Comparison of ENCODE assay signal across 8 cellular contexts in the genomic region with DNA sequence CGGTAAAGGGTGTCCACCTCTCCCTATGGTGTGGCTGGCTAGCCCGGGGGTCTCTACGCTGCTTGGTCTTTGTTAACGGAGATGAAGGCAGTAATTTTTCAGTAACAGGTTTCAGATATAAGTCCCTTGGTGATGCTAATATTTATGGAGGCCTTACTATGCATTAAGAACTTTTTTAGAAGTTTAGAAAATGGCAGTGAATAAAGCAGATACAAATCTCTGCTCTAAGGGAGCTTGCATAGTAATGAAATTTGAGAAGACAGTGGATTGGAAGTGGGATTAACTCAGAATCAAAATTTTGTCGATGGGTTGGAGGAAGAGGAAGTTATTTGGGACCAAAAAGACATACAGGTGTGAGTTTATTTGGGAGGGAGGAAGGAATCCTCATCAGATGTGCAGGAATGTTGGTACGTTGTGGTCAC. TPM values are rescaled to one million over a fixed set of nuclear protein-coding genes. Genes with fewer than 3 reads are reported as not detected.
DNase-seq lines count a peak whose midpoint lies in the region; ATAC-seq, FAIRE-seq and TF ChIP-seq lines count a peak whose summit lies in the region.

No MANE protein-coding gene starts in this region.

- no peaks in the 10 kb centered on the region for H3K27me3 Mint-ChIP-seq in HFFc6 (ENCODE audit: insufficient read depth)
- no peaks in the 10 kb centered on the region for H3K27me3 Mint-ChIP-seq in mesothelial cell of epicardium (ENCODE audit: low read depth)

- ATAC-seq in A549 (peak in 1 of 2 experiments; percentile 86; a peak in 4 of 6 replicates), K562 (peak; percentile 79), HG02970 (IDR thresholded peaks at IDR 0.05; ENCODE audit: low FRiP score, unreplicated experiment) (no peak), HG03354 (IDR thresholded peaks at IDR 0.05; ENCODE audit: poor library complexity, severe bottlenecking, unreplicated experiment) (no peak)

- TSS peak; percentile 72 for BruUV-seq in K562 (replicated peaks; lab: Mats Ljungman, UMichigan)

- peaks cover 41% of the 10 kb centered on the region for H3K79me2 ChIP-seq in K562 (ENCODE audit: control insufficient read depth, insufficient read depth, low read length)

- CTCF ChIA-PET in A549 (lab: Yijun Ruan, JAX) (interaction anchor here (0.6 to 4.2 kb wide), 28 partner anchors 10 to 723 kb away, joined by 3 to 30 read pairs (median 6); a partner anchor contains a TSS), K562 (lab: Yijun Ruan, JAX; ENCODE audit: low intra/inter-chr PET ratio) (interaction anchor here (0.7 kb wide), 1 partner anchor 84 kb away, joined by 7 read pairs; no protein-coding TSS in a partner anchor)

- peak overlapping the region; percentile 84 to 92 for H3K9ac ChIP-seq in K562 (ENCODE audit: insufficient read depth in 1 of 2, low read depth in 2 of 2, low read length in 2 of 2)

- DNase-seq in A549 (ENCODE audit: low read depth in 1 of 2, low spot score in 1 of 2) (no peak), HFFc6 (no peak), K562 (ENCODE audit: extremely low read depth in 1 of 4, low spot score in 3 of 4) (no peak), mesothelial cell of epicardium (ENCODE audit: low spot score in 2 of 2, unreplicated experiment in 2 of 2) (no peak), ureter (ENCODE audit: low spot score) (no peak), GF-D8 (lab: John Stamatoyannopoulos, UW) (no peak)

- H3K27ac Mint-ChIP-seq in HFFc6: peak overlapping the region; percentile 97
- peak overlapping the region; percentile 99 for H3K27ac Mint-ChIP-seq in mesothelial cell of epicardium

- TF ChIP-seq CTCF in A549 (IDR thresholded peaks at IDR 0.05) (no peak), HFFc6 (IDR thresholded peaks at IDR 0.05) (no peak; the same call in 1 of the 2 replicates), K562 (IDR thresholded peaks at IDR 0.05 in 2 of 3, conservative IDR thresholded peaks at IDR 0.05 in 1 of 3; ENCODE audit: insufficient read depth in 2 of 3, low read depth in 1 of 3, low read length in 3 of 3) (peak in 2 of 3 experiments; percentile 15 to 30; a peak in 2 of 6 replicates), mesothelial cell of epicardium (IDR thresholded peaks at IDR 0.05; ENCODE audit: unreplicated experiment) (no peak)

- POLR2A ChIA-PET in A549 (lab: Yijun Ruan, JAX) (interaction anchor here (0.8 to 1.8 kb wide), 7 partner anchors 12 to 724 kb away, joined by 3 to 16 read pairs (median 7); a partner anchor contains a TSS), K562 (lab: Yijun Ruan, JAX) (interaction anchor here (1.1 to 3.0 kb wide), 4 partner anchors 11 to 143 kb away, joined by 3 to 30 read pairs (median 4); a partner anchor contains a TSS)

- H3K36me3 Mint-ChIP-seq in HFFc6 (ENCODE audit: low read depth) (peaks cover 28% of the 10 kb centered on the region), mesothelial cell of epicardium (peaks cover 14% of the 10 kb centered on the region)

- peak overlapping the region; percentile 85 for H3K4me3 ChIP-seq in A549
- H3K4me3 ChIP-seq in K562: peak overlapping the region; percentile 65

- no peaks in the 10 kb centered on the region for H3K9me1 ChIP-seq in K562 (ENCODE audit: control insufficient read depth, insufficient read depth, low read length)

- WGBS in A549 (ENCODE audit: missing lambda C conversion rate): 2% methylated on average over 6 of the region's 6 CpGs
- WGBS in K562 (ENCODE audit: insufficient coverage, low coverage, missing lambda C conversion rate): 0% methylated on average over 6 of the region's 6 CpGs

- H3K4me1 ChIP-seq in A549: peaks cover 23% of the 10 kb centered on the region; the same call in 2 of the 3 replicates
- peaks cover 5 to 12% of the 10 kb centered on the region in 2 experiments; a peak in 4 of 5 replicates for H3K4me1 ChIP-seq in K562 (replicated peaks in 1 of 2; ENCODE audit: control insufficient read depth in 2 of 2, insufficient read depth in 2 of 2, low read length in 2 of 2)

- in situ Hi-C loops in K562 (cut with MboI): no loop called here

- H3K27me3 ChIP-seq in K562 (ENCODE audit: control insufficient read depth in 2 of 2, insufficient read depth in 2 of 2, low read length in 2 of 2): no peaks in the 10 kb centered on the region

- H2AFZ ChIP-seq in K562 (ENCODE audit: low read depth, low read length): peak overlapping the region; percentile 96

- H3K4me1 Mint-ChIP-seq in HFFc6 (ENCODE audit: low read depth): peaks cover 32% of the 10 kb centered on the region
- peaks cover 27% of the 10 kb centered on the region for H3K4me1 Mint-ChIP-seq in mesothelial cell of epicardium

- TF ChIP-seq RAD21 in A549 (conservative IDR thresholded peaks at IDR 0.05 in 1 of 2, IDR thresholded peaks at IDR 0.05 in 1 of 2): no peak
- no peak for TF ChIP-seq RAD21 in K562 (CRISPR knock-in tag; conservative IDR thresholded peaks at IDR 0.05 in 1 of 2, IDR thresholded peaks at IDR 0.05 in 1 of 2)

- peak overlapping the region; percentile 85 for H3K4me2 ChIP-seq in A549
- H3K4me2 ChIP-seq in K562 (ENCODE audit: insufficient read depth, low read length): peak overlapping the region; percentile 98

- H4K20me1 ChIP-seq in K562 (replicated peaks; ENCODE audit: control insufficient read depth, insufficient read depth, low read length): no peaks in the 10 kb centered on the region

- TF ChIP-seq POLR2A in A549 (IDR thresholded peaks at IDR 0.05; ENCODE audit: low read length): no peak
- no peak for TF ChIP-seq POLR2A in K562 (conservative IDR thresholded peaks at IDR 0.05)

- H3K27ac ChIP-seq in A549: peak overlapping the region; percentile 88 to 92
- H3K27ac ChIP-seq in K562 (ENCODE audit: extremely low read depth, low read depth, low read length): peak overlapping the region; percentile 89

- peak overlapping the region; percentile 99 for H3K4me3 Mint-ChIP-seq in HFFc6
- H3K4me3 Mint-ChIP-seq in mesothelial cell of epicardium: peak overlapping the region; percentile 97

- TF ChIP-seq EP300 in A549 (IDR thresholded peaks at IDR 0.05) (no peak), K562 (IDR thresholded peaks at IDR 0.05; ENCODE audit: low read length) (no peak)

- intact Hi-C loops in K562 (cut with micrococcal nuclease): loop anchor here (1.0 to 5.0 kb wide), 2 partner anchors 84 to 186 kb away; a partner anchor contains a TSS

- H3K9me3 Mint-ChIP-seq in HFFc6 (no peaks in the 10 kb centered on the region), mesothelial cell of epicardium (no peaks in the 10 kb centered on the region)

- no peak for FAIRE-seq in A549 (lab: Jason Lieb, UNC)
- FAIRE-seq in K562 (lab: Jason Lieb, UNC): no peak

- peaks cover 44% of the 10 kb centered on the region for H3K36me3 ChIP-seq in K562 (ENCODE audit: control insufficient read depth, insufficient read depth, low read length)

- H3K9me3 ChIP-seq in A549 (no peaks in the 10 kb centered on the region), K562 (replicated peaks; ENCODE audit: control insufficient read depth, insufficient read depth, low read depth, low read length) (no peaks in the 10 kb centered on the region)

RNA-seq across cellular contexts. Expression of a gene that starts 0.4 kb away (rescaled TPM):
- polyA plus RNA-seq in A549 (2011; rRNA removed): 237 and 368 TPM in 2 replicates
- 118 and 164 TPM in 2 replicates for polyA plus RNA-seq in A549 (2012; cell fraction: cytosol; rRNA removed)
- polyA plus RNA-seq in A549 (2012; cell fraction: nucleus; rRNA removed): 42.8 and 64.9 TPM in 2 replicates
- 430 to 464 TPM (median 453 TPM) in 3 replicates for polyA plus RNA-seq in A549 (2017; fragmentation: RNase III; extraction: RNeasy Plus Mini Kit Qiagen cat#74134 plus additional on column Dnase treatment)
- 45.7 and 51.1 TPM in 2 replicates for polyA minus RNA-seq in A549 (2011; rRNA and poly(A)+ RNA removed)
- 100 to 1,000 TPM; 122 to 180 (median 147) TPM for total RNA-seq in HFFc6 (2021; fragmentation: NEBNext Ultra II Directional; extraction: Animal tissue kit (Norgen Biotek cat#: 25700))
- 131 and 280 TPM in 2 replicates for total RNA-seq in K562 (2011; cell fraction: chromatin; rRNA removed; ENCODE audit: low replicate concordance)
- 78.7 and 79.2 TPM in 2 replicates for total RNA-seq in K562 (2011; cell fraction: nucleolus; rRNA removed)
- 170 and 268 TPM in 2 replicates for total RNA-seq in K562 (2011; cell fraction: nucleoplasm; rRNA removed)
- 536 and 718 TPM in 2 replicates for total RNA-seq in K562 (2014; rRNA removed)
- 835 and 917 TPM in 2 replicates for total RNA-seq in K562 (2014; rRNA removed; fragmentation: Illumina TruSeq; extraction: Trizol)
- 750 and 772 TPM in 2 replicates for total RNA-seq in K562 (2015; rRNA removed; fragmentation: Illumina TruSeq; extraction: Trizol)
- total RNA-seq in K562 (2021): 404 and 407 TPM in 2 replicates
- polyA plus RNA-seq in K562 (2011; rRNA removed): 318 and 487 TPM in 2 replicates
- 132 and 191 TPM in 2 replicates for polyA plus RNA-seq in K562 (2011; cell fraction: cytosol; rRNA removed)
- polyA plus RNA-seq in K562 (2011; cell fraction: nucleus; rRNA removed): 94.0 and 167 TPM in 2 replicates
- polyA plus RNA-seq in K562 (2012): 293 and 764 TPM in 2 replicates
- 826 and 1,031 TPM in 2 replicates for polyA plus RNA-seq in K562 (2014; fragmentation: Illumina TruSeq; extraction: Trizol)
- polyA plus RNA-seq in K562 (2014; fragmentation: Nextera tagmentation; extraction: Ambion mirVana): 1,000 to 10,000 TPM; 1,649 to 1,996 TPM
- 873 and 941 TPM in 2 replicates for polyA plus RNA-seq in K562 (2014; rRNA removed)
- polyA minus RNA-seq in K562 (2011; rRNA and poly(A)+ RNA removed): 351 and 368 TPM in 2 replicates
- 94.6 and 112 TPM in 2 replicates for polyA minus RNA-seq in K562 (2011; cell fraction: cytosol; rRNA and poly(A)+ RNA removed)
- polyA minus RNA-seq in K562 (2011; cell fraction: nucleus; rRNA and poly(A)+ RNA removed): 116 and 207 TPM in 2 replicates
- total RNA-seq in mesothelial cell of epicardium: 120 to 127 TPM (median 123 TPM) in 3 replicates
- 121 TPM for total RNA-seq in ureter

RNA-seq across cellular contexts. Expression of a gene that starts 25.3 kb away (rescaled TPM):
- polyA plus RNA-seq in A549 (2011; rRNA removed): 0.36 and 1.4 TPM in 2 replicates
- 0.04 TPM in 1 of 2 replicates, not detected in the other for polyA plus RNA-seq in A549 (2012; cell fraction: cytosol; rRNA removed)
- 0.04 and 0.23 TPM in 2 replicates for polyA plus RNA-seq in A549 (2012; cell fraction: nucleus; rRNA removed)
- not detected in 3 replicates for polyA plus RNA-seq in A549 (2017; fragmentation: RNase III; extraction: RNeasy Plus Mini Kit Qiagen cat#74134 plus additional on column Dnase treatment)
- 6.9 and 7.4 TPM in 2 replicates for polyA minus RNA-seq in A549 (2011; rRNA and poly(A)+ RNA removed)
- under 1 TPM in 2 of 6 experiments, not detected in 4; 0.17 to 0.26 TPM for total RNA-seq in HFFc6 (2021; fragmentation: NEBNext Ultra II Directional; extraction: Animal tissue kit (Norgen Biotek cat#: 25700))
- 23.7 and 71.0 TPM in 2 replicates for total RNA-seq in K562 (2011; cell fraction: chromatin; rRNA removed; ENCODE audit: low replicate concordance)
- 9.8 and 19.1 TPM in 2 replicates for total RNA-seq in K562 (2011; cell fraction: nucleolus; rRNA removed)
- 41.6 and 61.5 TPM in 2 replicates for total RNA-seq in K562 (2011; cell fraction: nucleoplasm; rRNA removed)
- total RNA-seq in K562 (2014; rRNA removed): 0.69 and 1.4 TPM in 2 replicates
- 1.2 and 2.4 TPM in 2 replicates for total RNA-seq in K562 (2014; rRNA removed; fragmentation: Illumina TruSeq; extraction: Trizol)
- total RNA-seq in K562 (2015; rRNA removed; fragmentation: Illumina TruSeq; extraction: Trizol): 1.6 and 1.8 TPM in 2 replicates
- total RNA-seq in K562 (2021): 1.0 and 1.2 TPM in 2 replicates
- polyA plus RNA-seq in K562 (2011; rRNA removed): 1.9 TPM in 2 replicates
- 0.56 TPM in 1 of 2 replicates, not detected in the other for polyA plus RNA-seq in K562 (2011; cell fraction: cytosol; rRNA removed)
- polyA plus RNA-seq in K562 (2011; cell fraction: nucleus; rRNA removed): 6.2 and 8.3 TPM in 2 replicates
- polyA plus RNA-seq in K562 (2012): 0.07 and 0.15 TPM in 2 replicates
- 0.37 and 0.39 TPM in 2 replicates for polyA plus RNA-seq in K562 (2014; fragmentation: Illumina TruSeq; extraction: Trizol)
- not detected for polyA plus RNA-seq in K562 (2014; fragmentation: Nextera tagmentation; extraction: Ambion mirVana)
- 0.54 TPM in 1 of 2 replicates, not detected in the other for polyA plus RNA-seq in K562 (2014; rRNA removed)
- polyA minus RNA-seq in K562 (2011; rRNA and poly(A)+ RNA removed): 18.8 and 26.9 TPM in 2 replicates
- polyA minus RNA-seq in K562 (2011; cell fraction: cytosol; rRNA and poly(A)+ RNA removed): 1.8 TPM in 1 of 2 replicates, not detected in the other
- polyA minus RNA-seq in K562 (2011; cell fraction: nucleus; rRNA and poly(A)+ RNA removed): 22.3 and 37.7 TPM in 2 replicates
- total RNA-seq in mesothelial cell of epicardium: 4.0 to 5.6 TPM (median 5.0 TPM) in 3 replicates
- total RNA-seq in ureter: 6.4 TPM

RNA-seq across cellular contexts. Expression of a gene that starts 30.4 kb away (rescaled TPM):
- polyA plus RNA-seq in A549 (2011; rRNA removed) (not detected in 2 replicates), A549 (2017; fragmentation: RNase III; extraction: RNeasy Plus Mini Kit Qiagen cat#74134 plus additional on column Dnase treatment) (not detected in 3 replicates), K562 (2011; rRNA removed) (not detected in 2 replicates), K562 (2014; fragmentation: Illumina TruSeq; extraction: Trizol) (not detected in 2 replicates), K562 (2014; fragmentation: Nextera tagmentation; extraction: Ambion mirVana) (not detected), K562 (2014; rRNA removed) (not detected in 2 replicates)
- not detected in 2 replicates for polyA plus RNA-seq in A549 (2012; cell fraction: cytosol; rRNA removed)
- not detected in 2 replicates for polyA plus RNA-seq in A549 (2012; cell fraction: nucleus; rRNA removed)
- 0.41 TPM in 1 of 2 replicates, not detected in the other for polyA minus RNA-seq in A549 (2011; rRNA and poly(A)+ RNA removed)
- not detected for total RNA-seq in HFFc6 (2021; fragmentation: NEBNext Ultra II Directional; extraction: Animal tissue kit (Norgen Biotek cat#: 25700))
- total RNA-seq in K562 (2011; cell fraction: chromatin; rRNA removed; ENCODE audit: low replicate concordance): not detected in 2 replicates
- total RNA-seq in K562 (2011; cell fraction: nucleolus; rRNA removed): not detected in 2 replicates
- not detected in 2 replicates for total RNA-seq in K562 (2011; cell fraction: nucleoplasm; rRNA removed)
- total RNA-seq in K562 (2014; rRNA removed) (not detected in 2 replicates), K562 (2014; rRNA removed; fragmentation: Illumina TruSeq; extraction: Trizol) (not detected in 2 replicates), K562 (2015; rRNA removed; fragmentation: Illumina TruSeq; extraction: Trizol) (not detected in 2 replicates), K562 (2021) (not detected in 2 replicates), mesothelial cell of epicardium (0.09 TPM in 1 of 3 replicates, not detected in the others), ureter (not detected)
- not detected in 2 replicates for polyA plus RNA-seq in K562 (2011; cell fraction: cytosol; rRNA removed)
- not detected in 2 replicates for polyA plus RNA-seq in K562 (2011; cell fraction: nucleus; rRNA removed)
- not detected in 2 replicates for polyA plus RNA-seq in K562 (2012)
- polyA minus RNA-seq in K562 (2011; rRNA and poly(A)+ RNA removed): not detected in 2 replicates
- not detected in 2 replicates for polyA minus RNA-seq in K562 (2011; cell fraction: cytosol; rRNA and poly(A)+ RNA removed)
- polyA minus RNA-seq in K562 (2011; cell fraction: nucleus; rRNA and poly(A)+ RNA removed): not detected in 2 replicates

RNA-seq across cellular contexts. Expression of a gene that starts 36.6 kb away (rescaled TPM):
- polyA plus RNA-seq in A549 (2011; rRNA removed) (11.5 and 16.5 TPM in 2 replicates), A549 (2017; fragmentation: RNase III; extraction: RNeasy Plus Mini Kit Qiagen cat#74134 plus additional on column Dnase treatment) (7.1 to 7.6 TPM (median 7.5 TPM) in 3 replicates), K562 (2011; rRNA removed) (0.85 and 1.1 TPM in 2 replicates), K562 (2014; fragmentation: Illumina TruSeq; extraction: Trizol) (0.36 and 0.40 TPM in 2 replicates), K562 (2014; fragmentation: Nextera tagmentation; extraction: Ambion mirVana) (under 1 TPM; 0.07 to 0.14 TPM), K562 (2014; rRNA removed) (0.32 and 0.41 TPM in 2 replicates)
- 2.9 and 3.3 TPM in 2 replicates for polyA plus RNA-seq in A549 (2012; cell fraction: cytosol; rRNA removed)
- polyA plus RNA-seq in A549 (2012; cell fraction: nucleus; rRNA removed): 5.8 and 9.6 TPM in 2 replicates
- 14.3 and 20.5 TPM in 2 replicates for polyA minus RNA-seq in A549 (2011; rRNA and poly(A)+ RNA removed)
- total RNA-seq in HFFc6 (2021; fragmentation: NEBNext Ultra II Directional; extraction: Animal tissue kit (Norgen Biotek cat#: 25700)): 1 to 10 TPM; 3.4 to 3.8 (median 3.6) TPM
- total RNA-seq in K562 (2011; cell fraction: chromatin; rRNA removed; ENCODE audit: low replicate concordance): 0.83 and 0.88 TPM in 2 replicates
- total RNA-seq in K562 (2011; cell fraction: nucleolus; rRNA removed): 0.39 and 0.50 TPM in 2 replicates
- 0.81 and 1.2 TPM in 2 replicates for total RNA-seq in K562 (2011; cell fraction: nucleoplasm; rRNA removed)
- total RNA-seq in K562 (2014; rRNA removed) (0.29 and 0.32 TPM in 2 replicates), K562 (2014; rRNA removed; fragmentation: Illumina TruSeq; extraction: Trizol) (0.44 and 0.45 TPM in 2 replicates), K562 (2015; rRNA removed; fragmentation: Illumina TruSeq; extraction: Trizol) (0.22 and 0.23 TPM in 2 replicates), K562 (2021) (0.49 and 0.65 TPM in 2 replicates), mesothelial cell of epicardium (22.4 to 22.7 TPM (median 22.7 TPM) in 3 replicates), ureter (19.1 TPM)
- 0.48 and 0.58 TPM in 2 replicates for polyA plus RNA-seq in K562 (2011; cell fraction: cytosol; rRNA removed)
- 1.7 and 2.4 TPM in 2 replicates for polyA plus RNA-seq in K562 (2011; cell fraction: nucleus; rRNA removed)
- 0.30 and 0.48 TPM in 2 replicates for polyA plus RNA-seq in K562 (2012)
- 1.2 and 1.6 TPM in 2 replicates for polyA minus RNA-seq in K562 (2011; rRNA and poly(A)+ RNA removed)
- polyA minus RNA-seq in K562 (2011; cell fraction: cytosol; rRNA and poly(A)+ RNA removed): 0.57 and 0.91 TPM in 2 replicates
- 0.94 and 1.1 TPM in 2 replicates for polyA minus RNA-seq in K562 (2011; cell fraction: nucleus; rRNA and poly(A)+ RNA removed)

RNA-seq across cellular contexts. Expression of a gene that starts 37.9 kb away (rescaled TPM):
- polyA plus RNA-seq in A549 (2011; rRNA removed) (1.0 and 1.1 TPM in 2 replicates), A549 (2017; fragmentation: RNase III; extraction: RNeasy Plus Mini Kit Qiagen cat#74134 plus additional on column Dnase treatment) (0.21 to 0.30 TPM (median 0.22 TPM) in 3 replicates), K562 (2011; rRNA removed) (1.4 and 1.8 TPM in 2 replicates), K562 (2014; fragmentation: Illumina TruSeq; extraction: Trizol) (0.60 and 0.68 TPM in 2 replicates), K562 (2014; fragmentation: Nextera tagmentation; extraction: Ambion mirVana) (under 1 TPM; 0.04 to 0.10 TPM), K562 (2014; rRNA removed) (0.45 and 0.60 TPM in 2 replicates)
- 0.04 and 0.08 TPM in 2 replicates for polyA plus RNA-seq in A549 (2012; cell fraction: cytosol; rRNA removed)
- 0.29 and 0.61 TPM in 2 replicates for polyA plus RNA-seq in A549 (2012; cell fraction: nucleus; rRNA removed)
- polyA minus RNA-seq in A549 (2011; rRNA and poly(A)+ RNA removed): 2.4 and 3.3 TPM in 2 replicates
- under 1 TPM in 3 of 6 experiments, not detected in 3; 0.07 to 0.12 (median 0.07) TPM for total RNA-seq in HFFc6 (2021; fragmentation: NEBNext Ultra II Directional; extraction: Animal tissue kit (Norgen Biotek cat#: 25700))
- total RNA-seq in K562 (2011; cell fraction: chromatin; rRNA removed; ENCODE audit: low replicate concordance): 13.9 and 53.3 TPM in 2 replicates
- 7.8 and 12.4 TPM in 2 replicates for total RNA-seq in K562 (2011; cell fraction: nucleolus; rRNA removed)
- 29.3 and 54.2 TPM in 2 replicates for total RNA-seq in K562 (2011; cell fraction: nucleoplasm; rRNA removed)
- total RNA-seq in K562 (2014; rRNA removed) (0.86 and 1.3 TPM in 2 replicates), K562 (2014; rRNA removed; fragmentation: Illumina TruSeq; extraction: Trizol) (1.4 and 2.2 TPM in 2 replicates), K562 (2015; rRNA removed; fragmentation: Illumina TruSeq; extraction: Trizol) (2.1 TPM in 2 replicates), K562 (2021) (0.51 and 0.63 TPM in 2 replicates), mesothelial cell of epicardium (3.3 to 4.3 TPM (median 3.5 TPM) in 3 replicates), ureter (4.7 TPM)
- polyA plus RNA-seq in K562 (2011; cell fraction: cytosol; rRNA removed): 0.12 and 0.59 TPM in 2 replicates
- 5.1 and 5.6 TPM in 2 replicates for polyA plus RNA-seq in K562 (2011; cell fraction: nucleus; rRNA removed)
- polyA plus RNA-seq in K562 (2012): 0.20 and 0.25 TPM in 2 replicates
- polyA minus RNA-seq in K562 (2011; rRNA and poly(A)+ RNA removed): 10.1 and 15.1 TPM in 2 replicates
- polyA minus RNA-seq in K562 (2011; cell fraction: cytosol; rRNA and poly(A)+ RNA removed): 0.91 and 1.1 TPM in 2 replicates
- polyA minus RNA-seq in K562 (2011; cell fraction: nucleus; rRNA and poly(A)+ RNA removed): 13.1 and 20.8 TPM in 2 replicates

Comparison
In these comparisons a context has a peak if more than half of its experiments do, and no peak if none do; other contexts are left out.
1. CTCF ChIP-seq: peak in K562 (2 of 3); none in A549 (single experiment), HFFc6 (single experiment) and mesothelial cell of epicardium (single experiment).